ENCODE assay signal across 11 cellular contexts in genomic region chr4:9812530-9813340, GRCh38. TPM values are rescaled to one million over a fixed set of nuclear protein-coding genes. Genes with fewer than 3 reads are reported as not detected.
A peak's percentile ranks its signal among the peaks of the same experiment; 100 is the strongest.
DNase-seq lines count a peak whose midpoint lies in the region; ATAC-seq and TF ChIP-seq lines count a peak whose summit lies in the region.
"Had no signal": no experiment of that assay in that cellular context is flagged by ENCODE, and none has a peak within 500 bp of the region (broad histone marks: within the 10 kb centered on the region; RNA-seq: fewer than 3 reads in every experiment).

No MANE protein-coding gene starts in this region.

- no peak overlapping the region for H3K27ac Mint-ChIP-seq in activated naive CD8-positive, alpha-beta T cell treated with anti-CD3 and anti-CD28 coated beads, Interleukin-2, amount 50 U/mL, for 24 hours
- H3K27ac Mint-ChIP-seq in progenitor cell of endocrine pancreas: no peak overlapping the region

- H3K9me3 ChIP-seq in prostate gland: no peaks in the 10 kb centered on the region
- H3K9me3 ChIP-seq: body of pancreas, tibial nerve had no signal

- ATAC-seq in GM19467 (IDR thresholded peaks at IDR 0.05; ENCODE audit: unreplicated experiment) (peak; percentile 89), HG03139 (IDR thresholded peaks at IDR 0.05; ENCODE audit: unreplicated experiment) (peak; percentile 83)
- ATAC-seq in activated naive CD8-positive, alpha-beta T cell treated with anti-CD3 and anti-CD28 coated beads, Interleukin-2, amount 50 U/mL, for 24 hours: peak; percentile 80
- ATAC-seq: body of pancreas had no signal

- intact Hi-C loops in prostate gland (cut with DNase I): no loop called here

- no peaks in the 10 kb centered on the region for H3K9me3 Mint-ChIP-seq in activated naive CD8-positive, alpha-beta T cell treated with anti-CD3 and anti-CD28 coated beads, Interleukin-2, amount 50 U/mL, for 24 hours
- H3K9me3 Mint-ChIP-seq in progenitor cell of endocrine pancreas (ENCODE audit: low read depth): no peaks in the 10 kb centered on the region

- no peak for TF ChIP-seq POLR2A in prostate gland (IDR thresholded peaks at IDR 0.05)

- in situ Hi-C loops in GM13977 (cut with MboI; ENCODE audit: low pct_unique_long_range_greater_than_20kb, low sequenced_read_pairs, unreplicated experiment): no loop called here

- H3K27ac ChIP-seq in prostate gland: no peak overlapping the region
- H3K27ac ChIP-seq: body of pancreas, KMS-11, tibial nerve had no signal

- H3K36me3 Mint-ChIP-seq in activated naive CD8-positive, alpha-beta T cell treated with anti-CD3 and anti-CD28 coated beads, Interleukin-2, amount 50 U/mL, for 24 hours (ENCODE audit: low read depth): no peaks in the 10 kb centered on the region
- H3K36me3 Mint-ChIP-seq in progenitor cell of endocrine pancreas (ENCODE audit: insufficient read depth): no peaks in the 10 kb centered on the region

- no peak overlapping the region for H3K4me3 Mint-ChIP-seq in activated naive CD8-positive, alpha-beta T cell treated with anti-CD3 and anti-CD28 coated beads, Interleukin-2, amount 50 U/mL, for 24 hours
- no peak overlapping the region for H3K4me3 Mint-ChIP-seq in progenitor cell of endocrine pancreas (ENCODE audit: low read depth)

- WGBS in prostate gland: 56% methylated on average over 4 of the region's 4 CpGs

- H3K4me1 Mint-ChIP-seq in activated naive CD8-positive, alpha-beta T cell treated with anti-CD3 and anti-CD28 coated beads, Interleukin-2, amount 50 U/mL, for 24 hours: peaks cover 7% of the 10 kb centered on the region
- no peaks in the 10 kb centered on the region for H3K4me1 Mint-ChIP-seq in progenitor cell of endocrine pancreas (ENCODE audit: low read depth)

- H3K4me3 ChIP-seq in prostate gland: no peak overlapping the region
- H3K4me3 ChIP-seq: body of pancreas, tibial nerve had no signal

- H3K27me3 Mint-ChIP-seq in activated naive CD8-positive, alpha-beta T cell treated with anti-CD3 and anti-CD28 coated beads, Interleukin-2, amount 50 U/mL, for 24 hours: peaks cover 24% of the 10 kb centered on the region
- peaks cover 3% of the 10 kb centered on the region for H3K27me3 Mint-ChIP-seq in progenitor cell of endocrine pancreas

- no peaks in the 10 kb centered on the region for H3K4me1 ChIP-seq in prostate gland (replicated peaks)
- H3K4me1 ChIP-seq: body of pancreas, tibial nerve had no signal

- no peaks in the 10 kb centered on the region for H3K27me3 ChIP-seq in prostate gland (replicated peaks; ENCODE audit: insufficient read depth)
- H3K27me3 ChIP-seq: body of pancreas, tibial nerve had no signal

- H3K36me3 ChIP-seq in prostate gland: no peaks in the 10 kb centered on the region
- H3K36me3 ChIP-seq: tibial nerve had no signal

- peak; percentile 36 for DNase-seq in GM13977 (ENCODE audit: low spot score)
- no peak for DNase-seq in activated naive CD8-positive, alpha-beta T cell treated with anti-CD3 and anti-CD28 coated beads, Interleukin-2, amount 50 U/mL, for 24 hours
- no peak for DNase-seq in progenitor cell of endocrine pancreas (ENCODE audit: low spot score, unreplicated experiment)
- DNase-seq in prostate gland (ENCODE audit: low spot score): no peak
- no peak for DNase-seq in OCI-M1 (lab: John Stamatoyannopoulos, UW)
- no peak for DNase-seq in NCI-H82 (lab: John Stamatoyannopoulos, UW)

- no peak for TF ChIP-seq CTCF in GM13977 (IDR thresholded peaks at IDR 0.05; ENCODE audit: extremely low read depth, insufficient read depth, missing control alignments)
- TF ChIP-seq CTCF in progenitor cell of endocrine pancreas (IDR thresholded peaks at IDR 0.05; ENCODE audit: unreplicated experiment): no peak
- TF ChIP-seq CTCF in prostate gland (IDR thresholded peaks at IDR 0.05): no peak

RNA-seq across cellular contexts. Expression of gene DRD5, which starts 31.3 kb away (rescaled TPM):
- total RNA-seq in progenitor cell of endocrine pancreas (0.13 TPM in 1 of 2 replicates, not detected in the other), prostate gland (not detected)
- total RNA-seq: body of pancreas, tibial nerve had no signal
